In the genomic region with DNA sequence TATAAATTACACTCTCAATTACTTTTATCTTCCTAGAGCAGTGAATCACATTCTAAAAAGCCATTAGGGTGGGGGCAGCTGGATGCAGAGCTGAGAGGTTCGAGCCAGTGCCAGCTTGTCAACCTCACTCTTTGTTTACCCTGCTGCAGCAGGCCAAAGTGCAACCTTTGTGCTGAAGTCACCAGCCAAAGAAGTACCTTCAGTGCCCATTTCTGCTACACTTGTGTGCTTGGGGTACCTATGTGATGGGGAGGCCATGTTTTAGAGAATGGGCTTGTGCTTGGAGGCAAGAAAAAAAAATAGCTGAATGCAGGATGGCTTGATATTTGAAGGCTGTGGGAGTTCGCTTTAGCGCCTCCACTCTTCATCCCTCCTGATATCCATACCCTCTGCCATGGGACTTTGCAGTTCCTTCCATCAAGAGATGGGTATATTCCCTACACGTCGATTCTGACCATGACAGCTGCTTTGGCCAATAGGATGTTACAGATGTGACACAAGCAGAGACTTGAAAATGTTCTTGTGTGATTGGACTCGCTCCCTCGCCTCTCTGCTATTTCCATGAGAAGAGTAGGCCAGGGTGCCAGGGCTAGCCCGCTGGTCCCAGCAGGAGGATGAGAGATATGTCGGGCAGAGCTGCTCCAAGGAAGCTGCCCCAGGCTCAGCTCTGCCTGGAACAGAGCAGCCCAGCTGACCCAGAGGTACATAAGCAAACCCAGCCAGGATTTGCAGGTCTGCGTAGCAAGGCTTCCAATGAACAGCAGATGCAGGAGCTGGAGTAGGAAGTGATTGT, we compare ENCODE assay signal across 1 cellular context.
TF ChIP-seq lines count a peak whose summit lies in the region.

No MANE protein-coding gene starts in this region.

TF ChIP-seq in H1, 55 proteins besides CTCF, POLR2A, EP300 and RAD21:
- TF ChIP-seq SAP30 (IDR thresholded peaks at IDR 0.05; ENCODE audit: insufficient read depth, insufficient replicate concordance, low read length) (no peak), TBP (IDR thresholded peaks at IDR 0.05; ENCODE audit: low read depth, low read length) (no peak), KDM4A (IDR thresholded peaks at IDR 0.05; ENCODE audit: low read depth, low read length, severe bottlenecking) (no peak)
- TF ChIP-seq, protein P1, sequence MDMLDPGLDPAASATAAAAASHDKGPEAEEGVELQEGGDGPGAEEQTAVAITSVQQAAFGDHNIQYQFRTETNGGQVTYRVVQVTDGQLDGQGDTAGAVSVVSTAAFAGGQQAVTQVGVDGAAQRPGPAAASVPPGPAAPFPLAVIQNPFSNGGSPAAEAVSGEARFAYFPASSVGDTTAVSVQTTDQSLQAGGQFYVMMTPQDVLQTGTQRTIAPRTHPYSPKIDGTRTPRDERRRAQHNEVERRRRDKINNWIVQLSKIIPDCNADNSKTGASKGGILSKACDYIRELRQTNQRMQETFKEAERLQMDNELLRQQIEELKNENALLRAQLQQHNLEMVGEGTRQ (IDR thresholded peaks at IDR 0.05; ENCODE audit: low read length): no peak
